Comparison of ENCODE assay signal across 15 cellular contexts in genomic region chr18:10142056-10142455, GRCh38.
"Had no signal": no experiment of that assay in that cellular context is flagged by ENCODE, and none has a peak within 500 bp of the region (broad histone marks: within the 10 kb centered on the region; RNA-seq: fewer than 3 reads in every experiment).

No MANE protein-coding gene starts in this region.

- H3K27ac Mint-ChIP-seq: activated CD4-positive, alpha-beta memory T cell treated with anti-CD3 and anti-CD28 coated beads, Interleukin-2, amount 10 ng/mL, durations not matched to agents 7 days and 5 days; activated naive CD8-positive, alpha-beta T cell treated with anti-CD3 and anti-CD28 coated beads, Interleukin-2, amount 50 U/mL, for 24 hours; naive B cell had no signal

- H3K27ac ChIP-seq: epithelial cell of prostate had no signal

- H3K36me3 Mint-ChIP-seq: naive B cell had no signal

- H3K4me1 Mint-ChIP-seq: activated CD4-positive, alpha-beta memory T cell treated with anti-CD3 and anti-CD28 coated beads, Interleukin-2, amount 10 ng/mL, durations not matched to agents 7 days and 5 days; activated naive CD8-positive, alpha-beta T cell treated with anti-CD3 and anti-CD28 coated beads, Interleukin-2, amount 50 U/mL, for 24 hours had no signal

- H3K4me3 Mint-ChIP-seq: activated CD4-positive, alpha-beta memory T cell treated with anti-CD3 and anti-CD28 coated beads, Interleukin-2, amount 10 ng/mL, durations not matched to agents 7 days and 5 days; activated naive CD8-positive, alpha-beta T cell treated with anti-CD3 and anti-CD28 coated beads, Interleukin-2, amount 50 U/mL, for 24 hours; naive B cell had no signal

- H3K9me3 Mint-ChIP-seq: activated CD4-positive, alpha-beta memory T cell treated with anti-CD3 and anti-CD28 coated beads, Interleukin-2, amount 10 ng/mL, durations not matched to agents 7 days and 5 days; activated naive CD8-positive, alpha-beta T cell treated with anti-CD3 and anti-CD28 coated beads, Interleukin-2, amount 50 U/mL, for 24 hours had no signal

- H3K9me3 ChIP-seq: gastroesophageal sphincter had no signal

- H3K36me3 ChIP-seq: gastroesophageal sphincter had no signal

- DNase-seq: activated CD4-positive, alpha-beta memory T cell treated with anti-CD3 and anti-CD28 coated beads, Interleukin-2, amount 10 ng/mL, durations not matched to agents 7 days and 5 days; activated CD4-positive, alpha-beta T cell treated with anti-CD3 and anti-CD28 coated beads for 1 hour; activated naive CD4-positive, alpha-beta T cell treated with Interleukin-2 at 50 U/mL for 16 hours; activated naive CD8-positive, alpha-beta T cell treated with anti-CD3 and anti-CD28 coated beads, Interleukin-2, amount 50 U/mL, for 24 hours; caudate nucleus; cortex of kidney; effector memory CD4-positive, alpha-beta T cell; kidney; mesendoderm; naive B cell; stimulated activated CD4-positive, alpha-beta T cell treated with anti-CD3 and anti-CD28 coated beads, Interleukin-2, amount 100 ng/mL, for 24 hours; stimulated activated naive CD4-positive, alpha-beta T cell; T-helper 9 cell had no signal

- H3K27me3 ChIP-seq: gastroesophageal sphincter had no signal

- H3K4me3 ChIP-seq: gastroesophageal sphincter had no signal

- ATAC-seq: activated naive CD8-positive, alpha-beta T cell treated with anti-CD3 and anti-CD28 coated beads, Interleukin-2, amount 50 U/mL, for 24 hours; gastroesophageal sphincter had no signal

- H3K27me3 Mint-ChIP-seq: activated naive CD8-positive, alpha-beta T cell treated with anti-CD3 and anti-CD28 coated beads, Interleukin-2, amount 50 U/mL, for 24 hours; naive B cell had no signal
